Comparison of ENCODE assay signal across 14 cellular contexts in the genomic region with DNA sequence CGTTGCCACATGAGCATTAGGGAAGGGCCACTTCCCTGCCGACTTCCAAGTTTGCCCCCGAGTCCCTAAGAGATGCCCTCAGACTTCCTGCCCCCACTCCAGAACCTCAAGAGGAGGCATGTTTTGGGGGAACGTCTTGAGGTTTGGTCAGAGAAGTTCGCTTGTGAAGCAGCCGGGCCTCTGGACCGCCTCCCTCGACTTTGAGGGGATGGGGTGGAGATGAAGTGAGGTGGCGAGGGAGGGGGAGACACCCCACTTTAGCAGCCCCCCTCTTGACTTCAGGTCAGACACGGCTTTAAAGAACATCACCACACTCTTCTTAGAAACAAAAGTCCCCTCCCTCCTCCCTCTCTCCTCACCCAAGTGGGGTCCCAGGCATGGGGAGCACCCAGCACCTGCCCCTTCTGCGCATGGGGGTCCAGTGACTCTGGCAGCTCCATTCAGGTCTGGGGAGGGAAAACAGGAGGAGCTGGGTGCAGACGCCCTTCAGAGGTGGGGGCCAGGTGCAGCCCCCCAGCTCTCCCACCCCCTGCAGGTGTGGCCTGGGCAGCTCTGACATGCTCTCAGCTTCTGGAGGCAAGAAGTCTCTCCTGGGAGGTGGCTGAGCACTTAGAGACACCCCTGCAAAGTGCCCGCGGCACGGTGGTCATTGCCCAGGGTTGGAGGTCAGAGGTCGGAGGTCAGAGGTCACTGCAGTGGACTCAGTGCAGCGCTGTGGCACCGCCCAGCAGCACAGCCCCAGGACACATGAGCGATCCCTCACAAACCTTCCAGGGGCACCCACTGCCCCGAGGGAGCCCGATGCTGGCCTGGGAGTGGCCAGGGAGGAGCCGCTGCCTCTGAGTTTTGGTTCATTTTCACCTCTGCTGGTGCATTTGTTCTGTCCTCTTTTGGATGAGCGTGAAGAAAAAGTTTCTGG.
A peak's percentile ranks its signal among the peaks of the same experiment; 100 is the strongest.
DNase-seq lines count a peak whose midpoint lies in the region; ATAC-seq and TF ChIP-seq lines count a peak whose summit lies in the region.
"Had no signal": no experiment of that assay in that cellular context is flagged by ENCODE, and none has a peak within 500 bp of the region (broad histone marks: within the 10 kb centered on the region; RNA-seq: fewer than 3 reads in every experiment).

No MANE protein-coding gene starts in this region.

- H3K27ac ChIP-seq in right lobe of liver = no peak overlapping the region
- no peak overlapping the region for H3K27ac ChIP-seq in spleen
- H3K27ac ChIP-seq: A549, C4-2B had no signal

- H3K4me3 ChIP-seq in right lobe of liver (no peak overlapping the region), spleen (no peak overlapping the region)
- H3K4me3 ChIP-seq: A549 had no signal

- TF ChIP-seq POLR2A in right lobe of liver (IDR thresholded peaks at IDR 0.05) = no peak
- TF ChIP-seq POLR2A in spleen (IDR thresholded peaks at IDR 0.05) = no peak

- no peak for ATAC-seq in left cardiac atrium
- ATAC-seq in right lobe of liver = no peak
- ATAC-seq: A549 had no signal

- intact Hi-C loops in cardiac septum (cut with DNase I) (no loop called here), left cardiac atrium (cut with DNase I) (no loop called here), right lobe of liver (cut with DNase I) (no loop called here), spleen (cut with DNase I; ENCODE audit: low total_unique reads) (no loop called here)

- H3K27me3 ChIP-seq in right lobe of liver = no peaks in the 10 kb centered on the region
- peaks cover 0 to 87% (median 3%) of the 10 kb centered on the region in 7 donors for H3K27me3 ChIP-seq in spleen (replicated peaks in 1 of 7)

- peak; percentile 66 for DNase-seq in cardiac septum (ENCODE audit: low spot score)
- DNase-seq in left cardiac atrium = no peak
- DNase-seq in right lobe of liver = peak in 2 of 3 donors; percentile 2 to 33
- peak; percentile 63 for DNase-seq in spleen
- no peak for DNase-seq in NCI-H1694 treated with DMSO at 0.1 percent for 48 hours (lab: John Stamatoyannopoulos, UW)
- no peak for DNase-seq in C1 segment of cervical spinal cord (lab: John Stamatoyannopoulos, UW)
- no peak for DNase-seq in activated CD4-positive, alpha-beta T cell treated with anti-CD3 and anti-CD28 coated beads, Interleukin-2, amount 50 U/mL, for 1 hour
- DNase-seq: DMS 273 treated with DMSO at 0.1 percent for 48 hours, NCI-H1105, NCI-H1694, OCI-M1, SIG-M5 had no signal

- H3K36me3 ChIP-seq in right lobe of liver (no peaks in the 10 kb centered on the region), spleen (no peaks in the 10 kb centered on the region)

- H3K4me1 ChIP-seq in right lobe of liver = no peaks in the 10 kb centered on the region
- no peaks in the 10 kb centered on the region for H3K4me1 ChIP-seq in spleen
- H3K4me1 ChIP-seq: A549 had no signal

- WGBS in right lobe of liver (ENCODE audit: insufficient coverage, low coverage, low lambda C conversion rate, missing lambda C conversion rate) = 48% methylated on average over 7 of the region's 23 CpGs
- 66 to 76% (median 72%) methylated on average over 15 to 23 of the region's 23 CpGs for WGBS in spleen, 5 donors

- H3K9me3 ChIP-seq in right lobe of liver (no peaks in the 10 kb centered on the region), spleen (peaks cover 0 to 10% (median 0%) of the 10 kb centered on the region in 8 donors)
- H3K9me3 ChIP-seq: A549 had no signal

- no peak for TF ChIP-seq CTCF in right lobe of liver (IDR thresholded peaks at IDR 0.05)
- no peak for TF ChIP-seq CTCF in spleen (IDR thresholded peaks at IDR 0.05 in 8 of 11, conservative IDR thresholded peaks at IDR 0.05 in 3 of 11)

Comparison
In these comparisons a context has a peak if more than half of its experiments do, and no peak if none do; other contexts are left out.
1. DNase-seq: peak in cardiac septum (single experiment), right lobe of liver (2 of 3) and spleen (single experiment); none in left cardiac atrium (single experiment), NCI-H1694 treated with DMSO at 0.1 percent for 48 hours (single experiment), C1 segment of cervical spinal cord (0 of 14) and activated CD4-positive, alpha-beta T cell treated with anti-CD3 and anti-CD28 coated beads, Interleukin-2, amount 50 U/mL, for 1 hour (single experiment).